21 cellular contexts compared by ENCODE assay signal in the genomic region with DNA sequence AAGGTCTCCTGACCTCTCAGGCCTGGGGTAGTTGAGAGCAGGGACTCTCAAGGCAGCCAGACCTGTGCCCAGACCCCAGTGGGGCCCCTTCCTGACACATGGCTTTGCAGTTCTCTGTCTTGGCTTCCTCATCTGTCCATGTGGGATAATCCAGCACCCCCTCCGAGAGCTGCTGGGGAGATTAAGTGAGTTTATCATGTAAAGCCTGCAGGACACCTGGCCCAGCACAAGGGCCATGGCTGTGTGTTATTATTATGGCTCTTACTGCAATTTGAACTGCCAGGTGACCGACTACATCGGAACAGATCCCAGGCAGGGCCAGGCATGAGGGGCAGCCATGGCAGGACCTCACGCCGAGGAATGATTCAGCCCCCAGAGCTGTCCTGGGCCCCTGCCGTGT. TPM values are rescaled to one million over a fixed set of nuclear protein-coding genes. Genes with fewer than 3 reads are reported as not detected.
DNase-seq lines count a peak whose midpoint lies in the region; ATAC-seq, FAIRE-seq and TF ChIP-seq lines count a peak whose summit lies in the region.
"Had no signal": no experiment of that assay in that cellular context is flagged by ENCODE, and none has a peak within 500 bp of the region (broad histone marks: within the 10 kb centered on the region; RNA-seq: fewer than 3 reads in every experiment).

No MANE protein-coding gene starts in this region.

- no peaks in the 10 kb centered on the region for H3K9me3 Mint-ChIP-seq in activated CD8-positive, alpha-beta T cell treated with anti-CD3 and anti-CD28 coated beads, Interleukin-2, amount 10 ng/mL, durations not matched to agents 7 days and 5 days (ENCODE audit: insufficient read depth)
- H3K9me3 Mint-ChIP-seq in activated CD8-positive, alpha-beta T cell treated with anti-CD3 and anti-CD28 coated beads for 36 hours = no peaks in the 10 kb centered on the region
- H3K9me3 Mint-ChIP-seq: endodermal cell, neural crest cell had no signal

- TF ChIP-seq CTCF in activated CD8-positive, alpha-beta T cell treated with anti-CD3 and anti-CD28 coated beads for 36 hours (IDR thresholded peaks at IDR 0.05) = no peak
- TF ChIP-seq CTCF in endothelial cell of umbilical vein (IDR thresholded peaks at IDR 0.05; ENCODE audit: extremely low read depth in 1 of 2, insufficient read depth in 1 of 2, low read depth in 1 of 2, low read length in 2 of 2) = no peak

- intact Hi-C loops in activated CD8-positive, alpha-beta T cell treated with anti-CD3 and anti-CD28 coated beads for 36 hours (cut with micrococcal nuclease) = no loop called here
- intact Hi-C loops in endothelial cell of umbilical vein (cut with micrococcal nuclease) (no loop called here), left cardiac atrium (cut with DNase I) (no loop called here)

- no peaks in the 10 kb centered on the region for H3K9me1 ChIP-seq in endothelial cell of umbilical vein (replicated peaks; ENCODE audit: control insufficient read depth, extremely low read depth, insufficient read depth, low read length)

- H3K27ac Mint-ChIP-seq in activated CD8-positive, alpha-beta T cell treated with anti-CD3 and anti-CD28 coated beads, Interleukin-2, amount 10 ng/mL, durations not matched to agents 7 days and 5 days = peak overlapping the region; percentile 34
- no peak overlapping the region for H3K27ac Mint-ChIP-seq in activated CD8-positive, alpha-beta T cell treated with anti-CD3 and anti-CD28 coated beads for 36 hours
- H3K27ac Mint-ChIP-seq: endodermal cell had no signal

- H4K20me1 ChIP-seq in endothelial cell of umbilical vein (replicated peaks; ENCODE audit: control insufficient read depth, extremely low read depth, insufficient read depth, low read length) = no peaks in the 10 kb centered on the region

- CTCF ChIA-PET in activated CD8-positive, alpha-beta T cell treated with anti-CD3 and anti-CD28 coated beads, Interleukin-2, amount 10 ng/mL, durations not matched to agents 7 days and 5 days (lab: Charles Lee) = interaction anchor here (1.8 kb wide), 1 partner anchor 9 kb away, joined by 9 read pairs; no protein-coding TSS in a partner anchor
- CTCF ChIA-PET in activated CD8-positive, alpha-beta T cell treated with anti-CD3 and anti-CD28 coated beads for 36 hours (lab: Charles Lee) = interaction anchor here (1.5 to 6.3 kb wide), 3 partner anchors 9 to 79 kb away, joined by 4 to 37 read pairs (median 5); a partner anchor contains a TSS
- CTCF ChIA-PET in endothelial cell of umbilical vein (lab: Charles Lee) = interaction anchor here (1.6 to 2.2 kb wide), 2 partner anchors 10 to 12 kb away, joined by 7 to 12 read pairs; a partner anchor contains a TSS

- no peak for ATAC-seq in activated CD8-positive, alpha-beta T cell treated with anti-CD3 and anti-CD28 coated beads, Interleukin-2, amount 10 ng/mL, durations not matched to agents 7 days and 5 days
- ATAC-seq in activated CD8-positive, alpha-beta T cell treated with anti-CD3 and anti-CD28 coated beads for 36 hours = no peak
- ATAC-seq in left cardiac atrium = no peak
- ATAC-seq: HepG2, psoas muscle had no signal

- H3K79me2 ChIP-seq in endothelial cell of umbilical vein (ENCODE audit: control insufficient read depth, insufficient read depth, low read length) = no peaks in the 10 kb centered on the region

- H3K4me3 Mint-ChIP-seq in activated CD8-positive, alpha-beta T cell treated with anti-CD3 and anti-CD28 coated beads, Interleukin-2, amount 10 ng/mL, durations not matched to agents 7 days and 5 days = no peak overlapping the region
- no peak overlapping the region for H3K4me3 Mint-ChIP-seq in activated CD8-positive, alpha-beta T cell treated with anti-CD3 and anti-CD28 coated beads for 36 hours
- H3K4me3 Mint-ChIP-seq: endodermal cell, neural crest cell had no signal

- H3K9ac ChIP-seq in endothelial cell of umbilical vein (replicated peaks; ENCODE audit: extremely low read depth, insufficient read depth, low read length) = no peak overlapping the region

- H3K4me1 ChIP-seq in endothelial cell of umbilical vein (ENCODE audit: control insufficient read depth, extremely low read depth, insufficient read depth, low read length) = peaks cover 28% of the 10 kb centered on the region
- H3K4me1 ChIP-seq: uterus had no signal

- H3K27me3 Mint-ChIP-seq in activated CD8-positive, alpha-beta T cell treated with anti-CD3 and anti-CD28 coated beads, Interleukin-2, amount 10 ng/mL, durations not matched to agents 7 days and 5 days (ENCODE audit: low read depth) = no peaks in the 10 kb centered on the region
- no peaks in the 10 kb centered on the region for H3K27me3 Mint-ChIP-seq in activated CD8-positive, alpha-beta T cell treated with anti-CD3 and anti-CD28 coated beads for 36 hours

- DNase-seq in activated CD8-positive, alpha-beta T cell treated with anti-CD3 and anti-CD28 coated beads, Interleukin-2, amount 10 ng/mL, durations not matched to agents 7 days and 5 days = no peak
- no peak for DNase-seq in activated CD8-positive, alpha-beta T cell treated with anti-CD3 and anti-CD28 coated beads for 36 hours
- DNase-seq in endothelial cell of umbilical vein (ENCODE audit: low read depth, low spot score) = no peak
- DNase-seq in HTR-8/SVneo (ENCODE audit: insufficient read length, low spot score) = no peak
- no peak for DNase-seq in effector CD8-positive, alpha-beta T cell (lab: John Stamatoyannopoulos, UW)
- no peak for DNase-seq in left cardiac atrium
- DNase-seq: 8988T; activated CD4-positive, alpha-beta T cell treated with anti-CD3 and anti-CD28 coated beads, Interleukin-2, amount 50 U/mL, for 1 hour; activated gamma-delta T cell treated with Interleukin-2 at 50 U/mL for 16 hours; central memory CD4-positive, alpha-beta T cell; endodermal cell; NCI-H1417 treated with DMSO at 0.1 percent for 48 hours; psoas muscle; SHP77 treated with DMSO at 0.1 percent for 48 hours; stimulated activated CD4-positive, alpha-beta T cell treated with anti-CD3 and anti-CD28 coated beads, Interleukin-4, amount 100 ng/mL, for 24 hours; T-helper 1 cell; uterus had no signal

- H2AFZ ChIP-seq in endothelial cell of umbilical vein (ENCODE audit: low read depth, low read length) = peak overlapping the region; percentile 19

- no peak overlapping the region for H3K4me2 ChIP-seq in endothelial cell of umbilical vein (ENCODE audit: insufficient read depth, low read length)

- FAIRE-seq in endothelial cell of umbilical vein (lab: Jason Lieb, UNC) = no peak
- no peak for FAIRE-seq in HTR-8/SVneo (lab: Jason Lieb, UNC)
- FAIRE-seq: HepG2 had no signal

- H3K4me1 Mint-ChIP-seq in activated CD8-positive, alpha-beta T cell treated with anti-CD3 and anti-CD28 coated beads, Interleukin-2, amount 10 ng/mL, durations not matched to agents 7 days and 5 days (ENCODE audit: low read depth) = peaks cover 2% of the 10 kb centered on the region
- peaks cover 2% of the 10 kb centered on the region for H3K4me1 Mint-ChIP-seq in activated CD8-positive, alpha-beta T cell treated with anti-CD3 and anti-CD28 coated beads for 36 hours (ENCODE audit: low read depth)

- no TSS peak for BruUV-seq in endothelial cell of umbilical vein (replicated peaks; lab: Mats Ljungman, UMichigan)

- H3K4me3 ChIP-seq in endothelial cell of umbilical vein (replicated peaks in 1 of 3; ENCODE audit: insufficient read depth in 1 of 3, low read depth in 1 of 3, low read length in 3 of 3) = no peak overlapping the region
- H3K4me3 ChIP-seq: psoas muscle, uterus had no signal

- no peak for TF ChIP-seq POLR2A in endothelial cell of umbilical vein (IDR thresholded peaks at IDR 0.05; ENCODE audit: low read depth, low read length)

- POLR2A ChIA-PET in activated CD8-positive, alpha-beta T cell treated with anti-CD3 and anti-CD28 coated beads, Interleukin-2, amount 10 ng/mL, durations not matched to agents 7 days and 5 days (lab: Charles Lee) = no interaction called here
- POLR2A ChIA-PET in activated CD8-positive, alpha-beta T cell treated with anti-CD3 and anti-CD28 coated beads for 36 hours (lab: Charles Lee) = interaction anchor here (0.6 kb wide), 1 partner anchor 14 kb away, joined by 3 read pairs; no protein-coding TSS in a partner anchor
- POLR2A ChIA-PET in endothelial cell of umbilical vein (lab: Charles Lee) = no interaction called here

- H3K27ac ChIP-seq in angular gyrus (ENCODE audit: low read depth, low read length) (peak overlapping the region; percentile 99), endothelial cell of umbilical vein (ENCODE audit: insufficient read depth, low read depth, low read length) (no peak overlapping the region), temporal lobe (ENCODE audit: low read depth, low read length) (peak overlapping the region; percentile 100)
- H3K27ac ChIP-seq: psoas muscle, uterus had no signal

- H3K36me3 Mint-ChIP-seq in activated CD8-positive, alpha-beta T cell treated with anti-CD3 and anti-CD28 coated beads, Interleukin-2, amount 10 ng/mL, durations not matched to agents 7 days and 5 days (ENCODE audit: low read depth) = no peaks in the 10 kb centered on the region
- H3K36me3 Mint-ChIP-seq in activated CD8-positive, alpha-beta T cell treated with anti-CD3 and anti-CD28 coated beads for 36 hours (ENCODE audit: low read depth) = no peaks in the 10 kb centered on the region

- no peaks in the 10 kb centered on the region for H3K27me3 ChIP-seq in endothelial cell of umbilical vein (ENCODE audit: control insufficient read depth in 2 of 2, insufficient read depth in 2 of 2, low read length in 2 of 2)
- H3K27me3 ChIP-seq: uterus had no signal

- dilution Hi-C loops in endothelial cell of umbilical vein (cut with MboI; ENCODE audit: extremely low pct_ligation_motif_present, low sequenced_read_pairs) = no loop called here

- no peaks in the 10 kb centered on the region for H3K9me3 ChIP-seq in endothelial cell of umbilical vein (replicated peaks; ENCODE audit: control insufficient read depth, insufficient read depth, low read length)
- H3K9me3 ChIP-seq: psoas muscle, uterus had no signal

- H3K36me3 ChIP-seq in endothelial cell of umbilical vein (ENCODE audit: control insufficient read depth in 2 of 2, extremely low read depth in 1 of 2, insufficient read depth in 2 of 2, low read length in 2 of 2) = no peaks in the 10 kb centered on the region
- H3K36me3 ChIP-seq: uterus had no signal

RNA-seq across cellular contexts. Expression of a gene that starts 12.6 kb away (rescaled TPM):
- total RNA-seq in activated CD8-positive, alpha-beta T cell treated with anti-CD3 and anti-CD28 coated beads, Interleukin-2, amount 10 ng/mL, durations not matched to agents 7 days and 5 days = 10 to 100 TPM; 37.4 to 39.1 TPM
- total RNA-seq in activated CD8-positive, alpha-beta T cell treated with anti-CD3 and anti-CD28 coated beads for 36 hours = 10 to 100 TPM; 19.6 to 21.6 TPM
- total RNA-seq in endothelial cell of umbilical vein = 29.2 and 30.5 TPM in 2 replicates
- 37.7 and 38.7 TPM in 2 replicates for polyA plus RNA-seq in endothelial cell of umbilical vein
- polyA plus RNA-seq in endothelial cell of umbilical vein (2011; cell fraction: cytosol; rRNA removed) = 26.7 and 27.3 TPM in 2 replicates
- 14.0 and 15.4 TPM in 2 replicates for polyA plus RNA-seq in endothelial cell of umbilical vein (2011; cell fraction: nucleus; rRNA removed)
- 13.1 and 13.8 TPM in 2 replicates for polyA plus RNA-seq in endothelial cell of umbilical vein (2012)
- 39.9 and 48.0 TPM in 2 replicates for polyA minus RNA-seq in endothelial cell of umbilical vein
- 33.2 TPM for polyA minus RNA-seq in endothelial cell of umbilical vein (2011; cell fraction: cytosol; rRNA and poly(A)+ RNA removed)
- polyA minus RNA-seq in endothelial cell of umbilical vein (2011; cell fraction: nucleus; rRNA and poly(A)+ RNA removed) = 15.0 and 20.0 TPM in 2 replicates
- total RNA-seq in temporal lobe = 7.9 TPM
- total RNA-seq in left cardiac atrium = 10 to 100 TPM; 24.6 to 39.3 TPM

RNA-seq across cellular contexts. Expression of a gene that starts 48.1 kb away (rescaled TPM):
- 1,000 to 10,000 TPM; 1,199 to 1,266 TPM for total RNA-seq in activated CD8-positive, alpha-beta T cell treated with anti-CD3 and anti-CD28 coated beads, Interleukin-2, amount 10 ng/mL, durations not matched to agents 7 days and 5 days
- 1,000 to 10,000 TPM; 2,039 to 2,045 TPM for total RNA-seq in activated CD8-positive, alpha-beta T cell treated with anti-CD3 and anti-CD28 coated beads for 36 hours
- total RNA-seq in endothelial cell of umbilical vein = 1,127 and 1,236 TPM in 2 replicates
- polyA plus RNA-seq in endothelial cell of umbilical vein = 2,177 and 2,233 TPM in 2 replicates
- 2,878 and 3,285 TPM in 2 replicates for polyA plus RNA-seq in endothelial cell of umbilical vein (2011; cell fraction: cytosol; rRNA removed)
- 757 and 761 TPM in 2 replicates for polyA plus RNA-seq in endothelial cell of umbilical vein (2011; cell fraction: nucleus; rRNA removed)
- 1,767 and 2,009 TPM in 2 replicates for polyA plus RNA-seq in endothelial cell of umbilical vein (2012)
- polyA minus RNA-seq in endothelial cell of umbilical vein = 662 and 669 TPM in 2 replicates
- polyA minus RNA-seq in endothelial cell of umbilical vein (2011; cell fraction: cytosol; rRNA and poly(A)+ RNA removed) = 1,316 TPM
- polyA minus RNA-seq in endothelial cell of umbilical vein (2011; cell fraction: nucleus; rRNA and poly(A)+ RNA removed) = 163 and 166 TPM in 2 replicates
- 619 TPM for total RNA-seq in temporal lobe
- total RNA-seq in left cardiac atrium = 100 to 1,000 TPM; 586 to 682 TPM
